In genomic region chr7:2525161-2525930, GRCh38 we compare ENCODE assay signal across 1 cellular context.
TF ChIP-seq lines count a peak whose summit lies in the region.

No MANE protein-coding gene starts in this region.

TF ChIP-seq in GM23338, 12 proteins besides CTCF, POLR2A, EP300 and RAD21 (continued from another document):
- TF ChIP-seq ZNF462 (CRISPR knock-in tag; IDR thresholded peaks at IDR 0.05): no peak
- no peak for TF ChIP-seq NANOG (IDR thresholded peaks at IDR 0.05; ENCODE audit: borderline replicate concordance)
- TF ChIP-seq REST (IDR thresholded peaks at IDR 0.05; ENCODE audit: unreplicated experiment): no peak
- no peak for TF ChIP-seq POLR2AphosphoS5 (IDR thresholded peaks at IDR 0.05; ENCODE audit: low read depth)
- no peak for TF ChIP-seq STAT1 (IDR thresholded peaks at IDR 0.05; ENCODE audit: unreplicated experiment)
- TF ChIP-seq ZNF331 (CRISPR knock-in tag; IDR thresholded peaks at IDR 0.05; ENCODE audit: low read depth): no peak
- TF ChIP-seq EZH2 (IDR thresholded peaks at IDR 0.05; ENCODE audit: low read depth, unreplicated experiment): no peak
- no peak for TF ChIP-seq CREB1 (CRISPR knock-in tag; IDR thresholded peaks at IDR 0.05; ENCODE audit: low read depth)
- TF ChIP-seq ETS1 (IDR thresholded peaks at IDR 0.05): no peak
- no peak for TF ChIP-seq JUNB (IDR thresholded peaks at IDR 0.05; ENCODE audit: unreplicated experiment)
